Comparison of ENCODE assay signal across 8 cellular contexts in genomic region chr4:147057631-147057980, GRCh38.
A peak's percentile ranks its signal among the peaks of the same experiment; 100 is the strongest.
DNase-seq lines count a peak whose midpoint lies in the region; ATAC-seq and TF ChIP-seq lines count a peak whose summit lies in the region.

No MANE protein-coding gene starts in this region.

- H3K4me3 ChIP-seq in heart right ventricle, result peak overlapping the region in 9 of 10 donors; percentile 4 to 43 (median 35)
- H3K4me3 ChIP-seq in uterus, result peak overlapping the region; percentile 19 to 25

- 32 to 56% methylated on average over 5 of the region's 5 CpGs for WGBS in heart right ventricle, 2 donors

- H3K36me3 Mint-ChIP-seq in activated T-helper 1 cell treated with anti-CD3 and anti-CD28 coated beads, Interleukin-12 subunit alpha, Interleukin-12 subunit beta, Interleukin-2, Interleukin-4 antibody, amounts not matched to agents 30 ng/mL and 10 ng/mL and 1 ng/mL, durations not matched to agents 14 hours and 24 hours and 36 hours (ENCODE audit: low read depth), result peaks cover 2% of the 10 kb centered on the region

- peak overlapping the region; percentile 77 for H3K4me3 Mint-ChIP-seq in activated T-helper 1 cell treated with anti-CD3 and anti-CD28 coated beads, Interleukin-12 subunit alpha, Interleukin-12 subunit beta, Interleukin-2, Interleukin-4 antibody, amounts not matched to agents 30 ng/mL and 10 ng/mL and 1 ng/mL, durations not matched to agents 14 hours and 24 hours and 36 hours

- H3K36me3 ChIP-seq in heart right ventricle (no peaks in the 10 kb centered on the region), uterus (no peaks in the 10 kb centered on the region)

- peak overlapping the region in 6 of 10 donors; percentile 1 to 75 (median 16) for H3K27ac ChIP-seq in heart right ventricle
- H3K27ac ChIP-seq in uterus, result peak overlapping the region; percentile 40 to 48

- H3K9me3 ChIP-seq in heart right ventricle, result no peaks in the 10 kb centered on the region
- H3K9me3 ChIP-seq in uterus, result no peaks in the 10 kb centered on the region

- H3K27me3 ChIP-seq in heart right ventricle (no peaks in the 10 kb centered on the region), uterus (no peaks in the 10 kb centered on the region)

- H3K9me3 Mint-ChIP-seq in activated T-helper 1 cell treated with anti-CD3 and anti-CD28 coated beads, Interleukin-12 subunit alpha, Interleukin-12 subunit beta, Interleukin-2, Interleukin-4 antibody, amounts not matched to agents 30 ng/mL and 10 ng/mL and 1 ng/mL, durations not matched to agents 14 hours and 24 hours and 36 hours, result no peaks in the 10 kb centered on the region

- peak overlapping the region; percentile 78 for H3K27ac Mint-ChIP-seq in activated T-helper 1 cell treated with anti-CD3 and anti-CD28 coated beads, Interleukin-12 subunit alpha, Interleukin-12 subunit beta, Interleukin-2, Interleukin-4 antibody, amounts not matched to agents 30 ng/mL and 10 ng/mL and 1 ng/mL, durations not matched to agents 14 hours and 24 hours and 36 hours

- peaks cover 12% of the 10 kb centered on the region for H3K4me1 Mint-ChIP-seq in activated T-helper 1 cell treated with anti-CD3 and anti-CD28 coated beads, Interleukin-12 subunit alpha, Interleukin-12 subunit beta, Interleukin-2, Interleukin-4 antibody, amounts not matched to agents 30 ng/mL and 10 ng/mL and 1 ng/mL, durations not matched to agents 14 hours and 24 hours and 36 hours (ENCODE audit: low read depth)

- TF ChIP-seq POLR2A in uterus (IDR thresholded peaks at IDR 0.05), result no peak

- ATAC-seq in heart right ventricle (no peak), left cardiac atrium (no peak), GM19452 (IDR thresholded peaks at IDR 0.05; ENCODE audit: unreplicated experiment) (no peak)

- peaks cover 0 to 12% (median 0%) of the 10 kb centered on the region in 9 donors for H3K4me1 ChIP-seq in heart right ventricle
- H3K4me1 ChIP-seq in uterus, result no peaks in the 10 kb centered on the region

- peaks cover 6% of the 10 kb centered on the region for H3K27me3 Mint-ChIP-seq in activated T-helper 1 cell treated with anti-CD3 and anti-CD28 coated beads, Interleukin-12 subunit alpha, Interleukin-12 subunit beta, Interleukin-2, Interleukin-4 antibody, amounts not matched to agents 30 ng/mL and 10 ng/mL and 1 ng/mL, durations not matched to agents 14 hours and 24 hours and 36 hours (ENCODE audit: insufficient read depth)

- DNase-seq in heart right ventricle (no peak), left cardiac atrium (no peak), kidney glomerular epithelial cell (lab: John Stamatoyannopoulos, UW) (peak; percentile 52), uterus (no peak), NCI-H69 (lab: John Stamatoyannopoulos, UW) (no peak), NCI-H446 (lab: John Stamatoyannopoulos, UW) (no peak)
- no peak for DNase-seq in activated T-helper 1 cell treated with anti-CD3 and anti-CD28 coated beads, Interleukin-12 subunit alpha, Interleukin-12 subunit beta, Interleukin-2, Interleukin-4 antibody, amounts not matched to agents 30 ng/mL and 10 ng/mL and 1 ng/mL, durations not matched to agents 14 hours and 24 hours and 36 hours (ENCODE audit: low spot score)

- TF ChIP-seq CTCF in heart right ventricle (IDR thresholded peaks at IDR 0.05) (no peak), uterus (IDR thresholded peaks at IDR 0.05) (no peak)

- intact Hi-C loops in heart right ventricle (cut with DNase I) (no loop called here), left cardiac atrium (cut with DNase I) (no loop called here), uterus (cut with DNase I; ENCODE audit: low total_unique reads) (no loop called here)
- intact Hi-C loops in activated T-helper 1 cell treated with anti-CD3 and anti-CD28 coated beads, Interleukin-12 subunit alpha, Interleukin-12 subunit beta, Interleukin-2, Interleukin-4 antibody, amounts not matched to agents 30 ng/mL and 10 ng/mL and 1 ng/mL, durations not matched to agents 14 hours and 24 hours and 36 hours (cut with micrococcal nuclease), result no loop called here
